In the genomic region with DNA sequence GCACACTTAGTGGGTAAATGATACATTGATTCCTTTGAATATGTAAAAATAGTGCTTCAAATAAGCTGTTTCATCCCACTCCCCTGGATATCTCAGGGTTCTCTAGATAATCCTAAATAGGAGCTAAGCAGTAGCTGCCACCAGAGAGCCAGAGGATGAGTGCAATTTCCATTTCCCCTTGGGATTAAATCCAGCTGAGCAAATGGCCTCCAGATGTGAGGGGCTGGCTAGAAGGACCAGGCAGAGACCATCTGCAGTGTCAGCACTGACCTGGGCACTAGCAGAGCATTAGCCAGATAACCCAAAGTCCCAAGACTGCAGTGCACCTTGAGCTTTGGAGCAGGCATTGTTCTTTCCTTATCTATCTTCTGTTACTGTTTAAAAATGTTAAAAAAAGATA, we compare ENCODE assay signal across 19 cellular contexts. TPM values are rescaled to one million over a fixed set of nuclear protein-coding genes. Genes with fewer than 3 reads are reported as not detected.
"Had no signal": no experiment of that assay in that cellular context is flagged by ENCODE, and none has a peak within 500 bp of the region (broad histone marks: within the 10 kb centered on the region; RNA-seq: fewer than 3 reads in every experiment).

No MANE protein-coding gene starts in this region.

- H3K4me3 ChIP-seq: ascending aorta, sigmoid colon had no signal

- H3K9me3 Mint-ChIP-seq: activated CD4-positive, alpha-beta memory T cell treated with anti-CD3 and anti-CD28 coated beads, Interleukin-2, amount 10 ng/mL, durations not matched to agents 7 days and 5 days; mesothelial cell of epicardium; natural killer cell treated with Interleukin-12 subunit alpha and Interleukin-12 subunit beta and Interleukin-15 and Interleukin-18, amount 100 ng/mL, for 72 hours; stimulated activated memory B cell treated with anti-CD40 and anti-IgM and Interleukin-4, amounts not matched to agents 10 μg/mL and 1 μg/mL and 100 μg/mL, for 72 hours; T-helper 2 cell treated with Interferon-gamma antibody and Interleukin-4, amounts not matched to agents 5 μg/mL and 100 μg/mL, for 36 hours; WTC11 had no signal

- H3K27ac ChIP-seq: ascending aorta, neutrophil had no signal

- H3K27ac Mint-ChIP-seq: activated CD4-positive, alpha-beta memory T cell treated with anti-CD3 and anti-CD28 coated beads, Interleukin-2, amount 10 ng/mL, durations not matched to agents 7 days and 5 days; activated CD8-positive, alpha-beta memory T cell treated with anti-CD3 and anti-CD28 coated beads, Interleukin-2, amount 10 ng/mL, durations not matched to agents 7 days and 5 days; natural killer cell treated with Interleukin-12 subunit alpha and Interleukin-12 subunit beta and Interleukin-15 and Interleukin-18, amount 100 ng/mL, for 72 hours; stimulated activated memory B cell treated with anti-CD40 and anti-IgM and Interleukin-4, amounts not matched to agents 10 μg/mL and 1 μg/mL and 100 μg/mL, for 72 hours; T-helper 2 cell treated with Interferon-gamma antibody and Interleukin-4, amounts not matched to agents 5 μg/mL and 100 μg/mL, for 36 hours had no signal

- H3K4me3 Mint-ChIP-seq: activated CD4-positive, alpha-beta memory T cell treated with anti-CD3 and anti-CD28 coated beads, Interleukin-2, amount 10 ng/mL, durations not matched to agents 7 days and 5 days; activated CD8-positive, alpha-beta memory T cell treated with anti-CD3 and anti-CD28 coated beads, Interleukin-2, amount 10 ng/mL, durations not matched to agents 7 days and 5 days; mesothelial cell of epicardium; natural killer cell treated with Interleukin-12 subunit alpha and Interleukin-12 subunit beta and Interleukin-15 and Interleukin-18, amount 100 ng/mL, for 72 hours; stimulated activated memory B cell treated with anti-CD40 and anti-IgM and Interleukin-4, amounts not matched to agents 10 μg/mL and 1 μg/mL and 100 μg/mL, for 72 hours; T-helper 2 cell treated with Interferon-gamma antibody and Interleukin-4, amounts not matched to agents 5 μg/mL and 100 μg/mL, for 36 hours; WTC11 had no signal

- DNase-seq: activated CD4-positive, alpha-beta memory T cell treated with anti-CD3 and anti-CD28 coated beads, Interleukin-2, amount 10 ng/mL, durations not matched to agents 7 days and 5 days; activated CD4-positive, alpha-beta T cell treated with anti-CD3 and anti-CD28 coated beads for 48 hours; activated CD8-positive, alpha-beta memory T cell treated with anti-CD3 and anti-CD28 coated beads, Interleukin-2, amount 10 ng/mL, durations not matched to agents 7 days and 5 days; activated naive CD4-positive, alpha-beta T cell treated with Interleukin-2 at 50 U/mL for 16 hours; effector memory CD4-positive, alpha-beta T cell; foreskin melanocyte; glutamatergic neuron; kidney; sigmoid colon; stimulated activated CD4-positive, alpha-beta T cell treated with anti-CD3 and anti-CD28 coated beads, Interleukin-4, amount 100 ng/mL, for 4 hours had no signal

- H3K27me3 Mint-ChIP-seq: activated CD4-positive, alpha-beta memory T cell treated with anti-CD3 and anti-CD28 coated beads, Interleukin-2, amount 10 ng/mL, durations not matched to agents 7 days and 5 days; activated CD8-positive, alpha-beta memory T cell treated with anti-CD3 and anti-CD28 coated beads, Interleukin-2, amount 10 ng/mL, durations not matched to agents 7 days and 5 days had no signal

- ATAC-seq: activated CD8-positive, alpha-beta memory T cell treated with anti-CD3 and anti-CD28 coated beads, Interleukin-2, amount 10 ng/mL, durations not matched to agents 7 days and 5 days; left lobe of liver; natural killer cell treated with Interleukin-12 subunit alpha and Interleukin-12 subunit beta and Interleukin-15 and Interleukin-18, amount 100 ng/mL, for 72 hours; stimulated activated memory B cell treated with anti-CD40 and anti-IgM and Interleukin-4, amounts not matched to agents 10 μg/mL and 1 μg/mL and 100 μg/mL, for 72 hours had no signal

RNA-seq across cellular contexts. Expression of a gene that starts 19.6 kb away (rescaled TPM):
- total RNA-seq: ascending aorta, kidney, lung microvascular endothelial cell had no signal
